In the genomic region with DNA sequence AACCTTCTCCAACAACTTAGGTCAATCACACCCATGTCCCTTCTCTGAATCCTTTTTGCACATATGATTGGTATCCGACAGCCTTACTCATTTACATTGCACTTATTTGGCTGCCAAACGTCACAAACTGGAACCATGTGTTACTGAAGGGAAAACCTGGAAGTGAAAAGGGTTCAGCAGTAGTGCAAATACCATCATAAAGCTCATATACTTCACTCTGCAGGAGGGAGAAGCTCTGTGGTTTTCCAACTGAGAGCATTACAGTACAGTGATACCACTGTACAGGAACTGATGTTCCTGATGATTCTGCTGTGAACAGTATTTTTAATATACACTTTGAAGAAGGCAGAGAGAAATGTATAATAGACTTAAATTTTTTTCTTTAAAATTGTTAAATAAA, we compare ENCODE assay signal across 12 cellular contexts.
"Had no signal": no experiment of that assay in that cellular context is flagged by ENCODE, and none has a peak within 500 bp of the region (broad histone marks: within the 10 kb centered on the region; RNA-seq: fewer than 3 reads in every experiment).

No MANE protein-coding gene starts in this region.

- H3K9ac ChIP-seq: neural progenitor cell had no signal

- H3K36me3 ChIP-seq: gastroesophageal sphincter, neural progenitor cell, ovary, thyroid gland had no signal

- H3K4me1 ChIP-seq: gastroesophageal sphincter, neural progenitor cell, thyroid gland had no signal

- ATAC-seq: gastroesophageal sphincter; stimulated activated effector memory CD8-positive, alpha-beta T cell treated with anti-CD3 and anti-CD28 coated beads, Interleukin-12 subunit alpha, Interleukin-12 subunit beta, amount 100 ng/mL, for 72 hours; T-helper 17 cell had no signal

- H3K4me3 ChIP-seq: gastroesophageal sphincter, neural progenitor cell, ovary, thyroid gland had no signal

- H3K4me2 ChIP-seq: neural progenitor cell had no signal

- H3K27me3 ChIP-seq: gastroesophageal sphincter, neural progenitor cell, ovary, thyroid gland had no signal

- H3K9me3 ChIP-seq: gastroesophageal sphincter, ovary, thyroid gland had no signal

- H3K27ac ChIP-seq: gastroesophageal sphincter, neural progenitor cell, ovary, thyroid gland had no signal

- DNase-seq: activated CD4-positive, alpha-beta memory T cell treated with anti-CD3 and anti-CD28 coated beads, Interleukin-2, amount 10 ng/mL, durations not matched to agents 7 days and 5 days; activated CD4-positive, alpha-beta T cell treated with anti-CD3 and anti-CD28 coated beads for 4 hours; activated effector memory CD4-positive, alpha-beta T cell treated with anti-CD3 and anti-CD28 coated beads, Interleukin-2, amount 50 U/mL, for 16 hours; activated T-cell treated with anti-CD3 and anti-CD28 coated beads, Interleukin-2, amount 50 U/mL, for 24 hours; effector CD8-positive, alpha-beta T cell; naive B cell; ovary; T-helper 17 cell; thyroid gland had no signal

- H2AFZ ChIP-seq: neural progenitor cell had no signal
